32 cellular contexts compared by ENCODE assay signal in genomic region chr10:7007575-7008190, GRCh38.
"Had no signal": no experiment of that assay in that cellular context is flagged by ENCODE, and none has a peak within 500 bp of the region (broad histone marks: within the 10 kb centered on the region; RNA-seq: fewer than 3 reads in every experiment).

No MANE protein-coding gene starts in this region.

- ATAC-seq: activated CD4-positive, CD25-positive, alpha-beta regulatory T cell treated with anti-CD3 and anti-CD28 coated beads, Interleukin-2, amount 50 U/mL, for 24 hours; activated CD8-positive, alpha-beta T cell treated with anti-CD3 and anti-CD28 coated beads for 36 hours; activated T-cell treated with anti-CD3 and anti-CD28 coated beads, Interleukin-2, amount 50 U/mL, for 4 hours; activated T-helper 17 cell treated with anti-CD3 and anti-CD28 coated beads, Interleukin-2, amount 50 U/mL, for 72 hours; effector memory CD8-positive, alpha-beta T cell; foreskin keratinocyte; gastrocnemius medialis; T-helper 17 cell had no signal

- H3K4me3 ChIP-seq: esophagus muscularis mucosa, gastrocnemius medialis had no signal

- H3K4me1 ChIP-seq: esophagus muscularis mucosa, foreskin keratinocyte, gastrocnemius medialis had no signal

- DNase-seq: activated B cell treated with CpG ODN at 0.5 μM for 24 hours; activated CD4-positive, alpha-beta T cell treated with anti-CD3 and anti-CD28 coated beads for 48 hours; activated CD4-positive, alpha-beta T cell treated with anti-CD3 and anti-CD28 coated beads, Interleukin-2, amount 50 U/mL, for 1 hour; activated CD4-positive, alpha-beta T cell treated with anti-CD3 and anti-CD28 coated beads, Interleukin-2, amount 50 U/mL, for 48 hours; activated CD8-positive, alpha-beta memory T cell treated with anti-CD3 and anti-CD28 coated beads for 24 hours; activated CD8-positive, alpha-beta T cell treated with anti-CD3 and anti-CD28 coated beads for 36 hours; activated effector memory CD4-positive, alpha-beta T cell treated with Interleukin-2 at 50 U/mL for 16 hours; activated gamma-delta T cell treated with Interleukin-2 at 50 U/mL for 16 hours; activated naive CD4-positive, alpha-beta T cell treated with anti-CD3 and anti-CD28 coated beads, Interleukin-2, amount 50 U/mL, for 16 hours; activated naive CD4-positive, alpha-beta T cell treated with Interleukin-2 at 50 U/mL for 16 hours; activated T-cell treated with anti-CD3 and anti-CD28 coated beads, Interleukin-2, amount 50 U/mL, for 4 hours; amniotic stem cell; anterior cingulate cortex; brain microvascular endothelial cell; caudate nucleus; cortex of kidney; dermis blood vessel endothelial cell; effector CD4-positive, alpha-beta T cell; effector memory CD8-positive, alpha-beta T cell; erythroblast; foreskin keratinocyte; gastrocnemius medialis; glutamatergic neuron; T-helper 1 cell; T-helper 17 cell; T1000; WERI-Rb-1 had no signal

- H3K9me3 ChIP-seq: esophagus muscularis mucosa, gastrocnemius medialis had no signal

- H3K36me3 ChIP-seq: brain microvascular endothelial cell, esophagus muscularis mucosa, gastrocnemius medialis, WERI-Rb-1 had no signal

- H3K27ac ChIP-seq: brain microvascular endothelial cell, esophagus muscularis mucosa, foreskin keratinocyte, gastrocnemius medialis, WERI-Rb-1 had no signal

- FAIRE-seq: astrocyte, colon had no signal

- H3K27me3 ChIP-seq: brain microvascular endothelial cell, esophagus muscularis mucosa, gastrocnemius medialis had no signal
